ENCODE assay signal across 8 cellular contexts in genomic region chr5:18314192-18314778, GRCh38.
A peak's percentile ranks its signal among the peaks of the same experiment; 100 is the strongest.
DNase-seq lines count a peak whose midpoint lies in the region; ATAC-seq and TF ChIP-seq lines count a peak whose summit lies in the region.

No MANE protein-coding gene starts in this region.

- TF ChIP-seq POLR2A in upper lobe of left lung (IDR thresholded peaks at IDR 0.05): no peak

- H3K27me3 ChIP-seq in SK-N-SH (ENCODE audit: insufficient read depth) (no peaks in the 10 kb centered on the region; the same call in 1 of the 2 replicates), neural progenitor cell (no peaks in the 10 kb centered on the region), upper lobe of left lung (no peaks in the 10 kb centered on the region)

- H3K36me3 ChIP-seq in SK-N-SH (replicated peaks in 1 of 2; ENCODE audit: control insufficient read depth in 1 of 2, insufficient read depth in 2 of 2, low read length in 1 of 2) (no peaks in the 10 kb centered on the region), neural progenitor cell (no peaks in the 10 kb centered on the region), upper lobe of left lung (no peaks in the 10 kb centered on the region)

- no peaks in the 10 kb centered on the region for H3K4me1 ChIP-seq in SK-N-SH (ENCODE audit: control insufficient read depth in 1 of 2, insufficient read depth in 2 of 2, low read depth in 1 of 2, low read length in 1 of 2)
- no peaks in the 10 kb centered on the region for H3K4me1 ChIP-seq in neural progenitor cell
- no peaks in the 10 kb centered on the region for H3K4me1 ChIP-seq in upper lobe of left lung

- POLR2A ChIA-PET in SK-N-SH (lab: Yijun Ruan, JAX): no interaction called here

- H3K4me2 ChIP-seq in SK-N-SH (no peak overlapping the region), neural progenitor cell (no peak overlapping the region)

- H3K9me2 ChIP-seq in SK-N-SH: no peaks in the 10 kb centered on the region

- H3K9me3 ChIP-seq in SK-N-SH (no peaks in the 10 kb centered on the region), neural progenitor cell (ENCODE audit: low read depth) (no peaks in the 10 kb centered on the region), upper lobe of left lung (no peaks in the 10 kb centered on the region)

- TF ChIP-seq CTCF in SK-N-SH (IDR thresholded peaks at IDR 0.05) (peak; percentile 78), chondrocyte (IDR thresholded peaks at IDR 0.05) (peak; percentile 89), neural progenitor cell (IDR thresholded peaks at IDR 0.05) (peak; percentile 76), upper lobe of left lung (IDR thresholded peaks at IDR 0.05) (peak in 3 of 6 experiments; percentile 26 to 36 (median 33))

- H3K36me3 Mint-ChIP-seq in chondrocyte (ENCODE audit: low read depth) (no peaks in the 10 kb centered on the region), neural progenitor cell (no peaks in the 10 kb centered on the region)

- H3K9me3 Mint-ChIP-seq in chondrocyte (ENCODE audit: low read depth): no peaks in the 10 kb centered on the region
- H3K9me3 Mint-ChIP-seq in neural progenitor cell: peaks cover 8% of the 10 kb centered on the region

- H3F3A ChIP-seq in SK-N-SH (replicated peaks; ENCODE audit: insufficient read depth) (no peaks in the 10 kb centered on the region), neural progenitor cell (ENCODE audit: low read depth) (no peaks in the 10 kb centered on the region)

- H3K27me3 Mint-ChIP-seq in chondrocyte (ENCODE audit: low read depth): no peaks in the 10 kb centered on the region
- H3K27me3 Mint-ChIP-seq in neural progenitor cell (ENCODE audit: insufficient read depth, low read depth): no peaks in the 10 kb centered on the region

- H3K4me3 Mint-ChIP-seq in chondrocyte (ENCODE audit: unreplicated experiment) (no peak overlapping the region), neural progenitor cell (no peak overlapping the region)

- H2AFZ ChIP-seq in SK-N-SH (ENCODE audit: low read depth) (no peak overlapping the region), neural progenitor cell (replicated peaks) (no peak overlapping the region)

- TF ChIP-seq EP300 in SK-N-SH (IDR thresholded peaks at IDR 0.05; ENCODE audit: borderline replicate concordance in 1 of 2, low read depth in 1 of 2, low read length in 1 of 2): no peak
- TF ChIP-seq EP300 in upper lobe of left lung (IDR thresholded peaks at IDR 0.05): no peak

- H4K20me1 ChIP-seq in SK-N-SH (ENCODE audit: insufficient read depth): no peaks in the 10 kb centered on the region
- no peaks in the 10 kb centered on the region for H4K20me1 ChIP-seq in neural progenitor cell (ENCODE audit: low read depth)

- intact Hi-C loops in left colon (cut with DNase I, micrococcal nuclease): loop anchor here (10.0 kb wide), 1 partner anchor 1099 kb away; the partner anchor contains the start of gene BASP1 (in 2 of the 2)

- no peaks in the 10 kb centered on the region for H3K79me2 ChIP-seq in SK-N-SH (ENCODE audit: insufficient read depth)
- no peaks in the 10 kb centered on the region for H3K79me2 ChIP-seq in neural progenitor cell (ENCODE audit: low read depth)

- DNase-seq in SK-N-SH (peak; percentile 31), NCI-H1694 treated with DMSO at 0.1 percent for 48 hours (lab: John Stamatoyannopoulos, UW) (peak; percentile 58), chondrocyte (ENCODE audit: low spot score) (no peak), neural progenitor cell (ENCODE audit: low spot score) (peak; percentile 26), upper lobe of left lung (no peak), left colon (no peak)

- peak; percentile 44 for TF ChIP-seq RAD21 in SK-N-SH (IDR thresholded peaks at IDR 0.05; ENCODE audit: low read length)

- H3K27ac ChIP-seq in SK-N-SH (ENCODE audit: low read depth in 2 of 2, low read length in 1 of 2): no peak overlapping the region
- H3K27ac ChIP-seq in neural progenitor cell: no peak overlapping the region
- no peak overlapping the region for H3K27ac ChIP-seq in upper lobe of left lung

- no peak overlapping the region for H3K9ac ChIP-seq in SK-N-SH
- no peak overlapping the region for H3K9ac ChIP-seq in neural progenitor cell

- no peak for ATAC-seq in SK-N-SH treated with all-trans-retinoic acid at 6 μM for 48 hours
- ATAC-seq in upper lobe of left lung (ENCODE audit: low FRiP score in 2 of 2): no peak
- no peak for ATAC-seq in HG03175 (IDR thresholded peaks at IDR 0.05; ENCODE audit: unreplicated experiment)
- no peak for ATAC-seq in left colon

- no peaks in the 10 kb centered on the region for H3K4me1 Mint-ChIP-seq in chondrocyte (ENCODE audit: low read depth)
- H3K4me1 Mint-ChIP-seq in neural progenitor cell: no peaks in the 10 kb centered on the region

- WGBS in SK-N-SH (ENCODE audit: low lambda C conversion rate): 9% methylated on average over 6 of the region's 6 CpGs
- WGBS in upper lobe of left lung, 2 donors: 37% methylated on average over 6 of the region's 6 CpGs

- no peak overlapping the region for H3K27ac Mint-ChIP-seq in chondrocyte (ENCODE audit: unreplicated experiment)
- H3K27ac Mint-ChIP-seq in neural progenitor cell: no peak overlapping the region

- CTCF ChIA-PET in SK-N-SH (lab: Yijun Ruan, JAX): interaction anchor here (0.8 to 2.6 kb wide), 4 partner anchors 25 to 1294 kb away, joined by 3 to 23 read pairs (median 3); no protein-coding TSS in a partner anchor

- H3K4me3 ChIP-seq in SK-N-SH (ENCODE audit: low read depth in 2 of 2, low read length in 1 of 2) (peak overlapping the region in 1 of 2 experiments; percentile 0; a peak in 1 of 4 replicates), neural progenitor cell (no peak overlapping the region), upper lobe of left lung (no peak overlapping the region)

TF ChIP-seq in SK-N-SH, 30 proteins besides CTCF, POLR2A, EP300 and RAD21 (continues in another document):
- TF ChIP-seq GABPA (IDR thresholded peaks at IDR 0.05; ENCODE audit: low read depth) (no peak), FOXJ3 (CRISPR knock-in tag; IDR thresholded peaks at IDR 0.05) (no peak), NRF1 (IDR thresholded peaks at IDR 0.05; ENCODE audit: low read depth, low read length) (no peak), NFIC (IDR thresholded peaks at IDR 0.05; ENCODE audit: borderline replicate concordance) (no peak), GATA2 (CRISPR knock-in tag; IDR thresholded peaks at IDR 0.05) (no peak), JUND (IDR thresholded peaks at IDR 0.05) (no peak), FOSL2 (IDR thresholded peaks at IDR 0.05; ENCODE audit: borderline replicate concordance, low read depth) (no peak), RXRA (IDR thresholded peaks at IDR 0.05; ENCODE audit: borderline replicate concordance, low read depth) (no peak), MEF2A (IDR thresholded peaks at IDR 0.05; ENCODE audit: borderline replicate concordance, low read depth) (no peak), TCF12 (IDR thresholded peaks at IDR 0.05) (no peak), FOXM1 (IDR thresholded peaks at IDR 0.05; ENCODE audit: low read depth) (no peak), SMC3 (IDR thresholded peaks at IDR 0.05; ENCODE audit: low read depth, low read length) (no peak)
- TF ChIP-seq, protein P1, sequence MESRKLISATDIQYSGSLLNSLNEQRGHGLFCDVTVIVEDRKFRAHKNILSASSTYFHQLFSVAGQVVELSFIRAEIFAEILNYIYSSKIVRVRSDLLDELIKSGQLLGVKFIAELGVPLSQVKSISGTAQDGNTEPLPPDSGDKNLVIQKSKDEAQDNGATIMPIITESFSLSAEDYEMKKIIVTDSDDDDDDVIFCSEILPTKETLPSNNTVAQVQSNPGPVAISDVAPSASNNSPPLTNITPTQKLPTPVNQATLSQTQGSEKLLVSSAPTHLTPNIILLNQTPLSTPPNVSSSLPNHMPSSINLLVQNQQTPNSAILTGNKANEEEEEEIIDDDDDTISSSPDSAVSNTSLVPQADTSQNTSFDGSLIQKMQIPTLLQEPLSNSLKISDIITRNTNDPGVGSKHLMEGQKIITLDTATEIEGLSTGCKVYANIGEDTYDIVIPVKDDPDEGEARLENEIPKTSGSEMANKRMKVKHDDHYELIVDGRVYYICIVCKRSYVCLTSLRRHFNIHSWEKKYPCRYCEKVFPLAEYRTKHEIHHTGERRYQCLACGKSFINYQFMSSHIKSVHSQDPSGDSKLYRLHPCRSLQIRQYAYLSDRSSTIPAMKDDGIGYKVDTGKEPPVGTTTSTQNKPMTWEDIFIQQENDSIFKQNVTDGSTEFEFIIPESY (IDR thresholded peaks at IDR 0.05; ENCODE audit: borderline replicate concordance, low read depth): no peak

TF ChIP-seq in SK-N-SH treated with all-trans-retinoic acid at 6 μM for 48 hours, 23 proteins besides CTCF, POLR2A, EP300 and RAD21:
- TF ChIP-seq CREB5 (CRISPR knock-in tag; IDR thresholded peaks at IDR 0.05; ENCODE audit: low read depth): no peak
- TF ChIP-seq, protein P2, sequence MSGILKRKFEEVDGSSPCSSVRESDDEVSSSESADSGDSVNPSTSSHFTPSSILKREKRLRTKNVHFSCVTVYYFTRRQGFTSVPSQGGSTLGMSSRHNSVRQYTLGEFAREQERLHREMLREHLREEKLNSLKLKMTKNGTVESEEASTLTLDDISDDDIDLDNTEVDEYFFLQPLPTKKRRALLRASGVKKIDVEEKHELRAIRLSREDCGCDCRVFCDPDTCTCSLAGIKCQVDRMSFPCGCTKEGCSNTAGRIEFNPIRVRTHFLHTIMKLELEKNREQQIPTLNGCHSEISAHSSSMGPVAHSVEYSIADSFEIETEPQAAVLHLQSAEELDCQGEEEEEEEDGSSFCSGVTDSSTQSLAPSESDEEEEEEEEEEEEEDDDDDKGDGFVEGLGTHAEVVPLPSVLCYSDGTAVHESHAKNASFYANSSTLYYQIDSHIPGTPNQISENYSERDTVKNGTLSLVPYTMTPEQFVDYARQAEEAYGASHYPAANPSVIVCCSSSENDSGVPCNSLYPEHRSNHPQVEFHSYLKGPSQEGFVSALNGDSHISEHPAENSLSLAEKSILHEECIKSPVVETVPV (CRISPR knock-in tag; IDR thresholded peaks at IDR 0.05): no peak
TF ChIP-seq in SK-N-SH treated with all-trans-retinoic acid at 6 μM for 48 hours: peak in this region for 0.

Comparison
In these comparisons a context has a peak if more than half of its experiments do, and no peak if none do; other contexts are left out.
1. DNase-seq: peak in SK-N-SH (single experiment), NCI-H1694 treated with DMSO at 0.1 percent for 48 hours (single experiment) and neural progenitor cell (single experiment); none in chondrocyte (single experiment), upper lobe of left lung (0 of 2) and left colon (0 of 2).